ENCODE assay signal across 2 cellular contexts in the genomic region with DNA sequence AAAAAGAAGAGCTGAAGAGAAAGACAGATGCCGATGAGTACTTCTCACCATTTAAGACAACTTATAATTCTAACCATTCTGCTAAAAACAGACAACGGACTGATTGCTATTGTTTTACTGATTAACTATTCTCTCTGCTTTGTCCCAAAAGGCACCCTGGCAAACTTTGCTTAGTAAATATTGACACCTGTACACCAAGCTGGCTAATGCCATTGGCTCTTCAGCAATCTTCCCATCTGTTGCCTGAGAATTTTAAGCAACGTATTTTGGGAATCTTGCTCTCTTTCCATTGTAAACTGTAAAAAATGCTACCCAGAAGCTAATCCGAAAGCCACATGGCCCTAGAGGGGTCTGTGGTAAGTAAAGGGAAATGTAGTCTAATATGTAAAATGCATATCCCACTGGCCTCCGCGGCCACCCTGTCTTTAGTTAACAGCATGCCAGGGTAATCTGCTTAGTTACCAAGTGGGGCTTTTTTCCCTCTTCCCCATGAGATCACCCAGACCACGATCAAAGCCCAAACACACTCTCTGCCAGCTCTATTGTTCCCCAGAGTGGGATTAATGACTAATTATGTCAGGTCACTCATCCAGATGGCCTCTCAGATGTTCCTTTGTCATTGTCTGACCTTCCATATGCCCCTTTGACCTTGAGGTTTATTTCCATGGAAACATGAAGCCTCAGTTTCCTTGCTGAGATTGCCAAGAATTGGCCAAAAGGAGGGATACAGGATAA.
TF ChIP-seq lines count a peak whose summit lies in the region.

No MANE protein-coding gene starts in this region.

TF ChIP-seq in GM23338, 12 proteins besides CTCF, POLR2A, EP300 and RAD21 (continues in another document):
- TF ChIP-seq JUNB (IDR thresholded peaks at IDR 0.05; ENCODE audit: unreplicated experiment), result no peak
- TF ChIP-seq, protein P1, sequence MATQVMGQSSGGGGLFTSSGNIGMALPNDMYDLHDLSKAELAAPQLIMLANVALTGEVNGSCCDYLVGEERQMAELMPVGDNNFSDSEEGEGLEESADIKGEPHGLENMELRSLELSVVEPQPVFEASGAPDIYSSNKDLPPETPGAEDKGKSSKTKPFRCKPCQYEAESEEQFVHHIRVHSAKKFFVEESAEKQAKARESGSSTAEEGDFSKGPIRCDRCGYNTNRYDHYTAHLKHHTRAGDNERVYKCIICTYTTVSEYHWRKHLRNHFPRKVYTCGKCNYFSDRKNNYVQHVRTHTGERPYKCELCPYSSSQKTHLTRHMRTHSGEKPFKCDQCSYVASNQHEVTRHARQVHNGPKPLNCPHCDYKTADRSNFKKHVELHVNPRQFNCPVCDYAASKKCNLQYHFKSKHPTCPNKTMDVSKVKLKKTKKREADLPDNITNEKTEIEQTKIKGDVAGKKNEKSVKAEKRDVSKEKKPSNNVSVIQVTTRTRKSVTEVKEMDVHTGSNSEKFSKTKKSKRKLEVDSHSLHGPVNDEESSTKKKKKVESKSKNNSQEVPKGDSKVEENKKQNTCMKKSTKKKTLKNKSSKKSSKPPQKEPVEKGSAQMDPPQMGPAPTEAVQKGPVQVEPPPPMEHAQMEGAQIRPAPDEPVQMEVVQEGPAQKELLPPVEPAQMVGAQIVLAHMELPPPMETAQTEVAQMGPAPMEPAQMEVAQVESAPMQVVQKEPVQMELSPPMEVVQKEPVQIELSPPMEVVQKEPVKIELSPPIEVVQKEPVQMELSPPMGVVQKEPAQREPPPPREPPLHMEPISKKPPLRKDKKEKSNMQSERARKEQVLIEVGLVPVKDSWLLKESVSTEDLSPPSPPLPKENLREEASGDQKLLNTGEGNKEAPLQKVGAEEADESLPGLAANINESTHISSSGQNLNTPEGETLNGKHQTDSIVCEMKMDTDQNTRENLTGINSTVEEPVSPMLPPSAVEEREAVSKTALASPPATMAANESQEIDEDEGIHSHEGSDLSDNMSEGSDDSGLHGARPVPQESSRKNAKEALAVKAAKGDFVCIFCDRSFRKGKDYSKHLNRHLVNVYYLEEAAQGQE (IDR thresholded peaks at IDR 0.05; ENCODE audit: unreplicated experiment), result no peak
- no peak for TF ChIP-seq EZH2 (IDR thresholded peaks at IDR 0.05; ENCODE audit: low read depth, unreplicated experiment)
- TF ChIP-seq, protein P2, sequence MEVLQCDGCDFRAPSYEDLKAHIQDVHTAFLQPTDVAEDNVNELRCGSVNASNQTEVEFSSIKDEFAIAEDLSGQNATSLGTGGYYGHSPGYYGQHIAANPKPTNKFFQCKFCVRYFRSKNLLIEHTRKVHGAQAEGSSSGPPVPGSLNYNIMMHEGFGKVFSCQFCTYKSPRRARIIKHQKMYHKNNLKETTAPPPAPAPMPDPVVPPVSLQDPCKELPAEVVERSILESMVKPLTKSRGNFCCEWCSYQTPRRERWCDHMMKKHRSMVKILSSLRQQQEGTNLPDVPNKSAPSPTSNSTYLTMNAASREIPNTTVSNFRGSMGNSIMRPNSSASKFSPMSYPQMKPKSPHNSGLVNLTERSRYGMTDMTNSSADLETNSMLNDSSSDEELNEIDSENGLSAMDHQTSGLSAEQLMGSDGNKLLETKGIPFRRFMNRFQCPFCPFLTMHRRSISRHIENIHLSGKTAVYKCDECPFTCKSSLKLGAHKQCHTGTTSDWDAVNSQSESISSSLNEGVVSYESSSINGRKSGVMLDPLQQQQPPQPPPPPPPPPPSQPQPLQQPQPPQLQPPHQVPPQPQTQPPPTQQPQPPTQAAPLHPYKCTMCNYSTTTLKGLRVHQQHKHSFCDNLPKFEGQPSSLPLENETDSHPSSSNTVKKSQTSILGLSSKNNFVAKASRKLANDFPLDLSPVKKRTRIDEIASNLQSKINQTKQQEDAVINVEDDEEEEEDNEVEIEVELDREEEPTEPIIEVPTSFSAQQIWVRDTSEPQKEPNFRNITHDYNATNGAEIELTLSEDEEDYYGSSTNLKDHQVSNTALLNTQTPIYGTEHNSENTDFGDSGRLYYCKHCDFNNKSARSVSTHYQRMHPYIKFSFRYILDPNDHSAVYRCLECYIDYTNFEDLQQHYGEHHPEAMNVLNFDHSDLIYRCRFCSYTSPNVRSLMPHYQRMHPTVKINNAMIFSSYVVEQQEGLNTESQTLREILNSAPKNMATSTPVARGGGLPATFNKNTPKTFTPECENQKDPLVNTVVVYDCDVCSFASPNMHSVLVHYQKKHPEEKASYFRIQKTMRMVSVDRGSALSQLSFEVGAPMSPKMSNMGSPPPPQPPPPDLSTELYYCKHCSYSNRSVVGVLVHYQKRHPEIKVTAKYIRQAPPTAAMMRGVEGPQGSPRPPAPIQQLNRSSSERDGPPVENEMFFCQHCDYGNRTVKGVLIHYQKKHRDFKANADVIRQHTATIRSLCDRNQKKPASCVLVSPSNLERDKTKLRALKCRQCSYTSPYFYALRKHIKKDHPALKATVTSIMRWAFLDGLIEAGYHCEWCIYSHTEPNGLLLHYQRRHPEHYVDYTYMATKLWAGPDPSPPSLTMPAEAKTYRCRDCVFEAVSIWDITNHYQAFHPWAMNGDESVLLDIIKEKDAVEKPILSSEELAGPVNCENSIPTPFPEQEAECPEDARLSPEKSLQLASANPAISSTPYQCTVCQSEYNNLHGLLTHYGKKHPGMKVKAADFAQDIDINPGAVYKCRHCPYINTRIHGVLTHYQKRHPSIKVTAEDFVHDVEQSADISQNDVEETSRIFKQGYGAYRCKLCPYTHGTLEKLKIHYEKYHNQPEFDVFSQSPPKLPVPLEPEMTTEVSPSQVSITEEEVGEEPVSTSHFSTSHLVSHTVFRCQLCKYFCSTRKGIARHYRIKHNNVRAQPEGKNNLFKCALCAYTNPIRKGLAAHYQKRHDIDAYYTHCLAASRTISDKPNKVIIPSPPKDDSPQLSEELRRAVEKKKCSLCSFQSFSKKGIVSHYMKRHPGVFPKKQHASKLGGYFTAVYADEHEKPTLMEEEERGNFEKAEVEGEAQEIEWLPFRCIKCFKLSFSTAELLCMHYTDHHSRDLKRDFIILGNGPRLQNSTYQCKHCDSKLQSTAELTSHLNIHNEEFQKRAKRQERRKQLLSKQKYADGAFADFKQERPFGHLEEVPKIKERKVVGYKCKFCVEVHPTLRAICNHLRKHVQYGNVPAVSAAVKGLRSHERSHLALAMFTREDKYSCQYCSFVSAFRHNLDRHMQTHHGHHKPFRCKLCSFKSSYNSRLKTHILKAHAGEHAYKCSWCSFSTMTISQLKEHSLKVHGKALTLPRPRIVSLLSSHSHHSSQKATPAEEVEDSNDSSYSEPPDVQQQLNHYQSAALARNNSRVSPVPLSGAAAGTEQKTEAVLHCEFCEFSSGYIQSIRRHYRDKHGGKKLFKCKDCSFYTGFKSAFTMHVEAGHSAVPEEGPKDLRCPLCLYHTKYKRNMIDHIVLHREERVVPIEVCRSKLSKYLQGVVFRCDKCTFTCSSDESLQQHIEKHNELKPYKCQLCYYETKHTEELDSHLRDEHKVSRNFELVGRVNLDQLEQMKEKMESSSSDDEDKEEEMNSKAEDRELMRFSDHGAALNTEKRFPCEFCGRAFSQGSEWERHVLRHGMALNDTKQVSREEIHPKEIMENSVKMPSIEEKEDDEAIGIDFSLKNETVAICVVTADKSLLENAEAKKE (CRISPR knock-in tag; IDR thresholded peaks at IDR 0.05), result no peak
- TF ChIP-seq ZNF114 (CRISPR knock-in tag; IDR thresholded peaks at IDR 0.05), result no peak
- no peak for TF ChIP-seq STAT1 (IDR thresholded peaks at IDR 0.05; ENCODE audit: unreplicated experiment)
- TF ChIP-seq, protein P3, sequence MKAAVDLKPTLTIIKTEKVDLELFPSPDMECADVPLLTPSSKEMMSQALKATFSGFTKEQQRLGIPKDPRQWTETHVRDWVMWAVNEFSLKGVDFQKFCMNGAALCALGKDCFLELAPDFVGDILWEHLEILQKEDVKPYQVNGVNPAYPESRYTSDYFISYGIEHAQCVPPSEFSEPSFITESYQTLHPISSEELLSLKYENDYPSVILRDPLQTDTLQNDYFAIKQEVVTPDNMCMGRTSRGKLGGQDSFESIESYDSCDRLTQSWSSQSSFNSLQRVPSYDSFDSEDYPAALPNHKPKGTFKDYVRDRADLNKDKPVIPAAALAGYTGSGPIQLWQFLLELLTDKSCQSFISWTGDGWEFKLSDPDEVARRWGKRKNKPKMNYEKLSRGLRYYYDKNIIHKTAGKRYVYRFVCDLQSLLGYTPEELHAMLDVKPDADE (IDR thresholded peaks at IDR 0.05), result no peak
- TF ChIP-seq NANOG (IDR thresholded peaks at IDR 0.05; ENCODE audit: borderline replicate concordance), result no peak

TF ChIP-seq in K562, 482 proteins besides CTCF, POLR2A, EP300 and RAD21:
- no peak for TF ChIP-seq SAFB2 (IDR thresholded peaks at IDR 0.05; ENCODE audit: borderline replicate concordance, low read depth, low read length, severe bottlenecking)
- TF ChIP-seq, protein P4, sequence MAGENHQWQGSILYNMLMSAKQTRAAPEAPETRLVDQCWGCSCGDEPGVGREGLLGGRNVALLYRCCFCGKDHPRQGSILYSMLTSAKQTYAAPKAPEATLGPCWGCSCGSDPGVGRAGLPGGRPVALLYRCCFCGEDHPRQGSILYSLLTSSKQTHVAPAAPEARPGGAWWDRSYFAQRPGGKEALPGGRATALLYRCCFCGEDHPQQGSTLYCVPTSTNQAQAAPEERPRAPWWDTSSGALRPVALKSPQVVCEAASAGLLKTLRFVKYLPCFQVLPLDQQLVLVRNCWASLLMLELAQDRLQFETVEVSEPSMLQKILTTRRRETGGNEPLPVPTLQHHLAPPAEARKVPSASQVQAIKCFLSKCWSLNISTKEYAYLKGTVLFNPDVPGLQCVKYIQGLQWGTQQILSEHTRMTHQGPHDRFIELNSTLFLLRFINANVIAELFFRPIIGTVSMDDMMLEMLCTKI (IDR thresholded peaks at IDR 0.05; ENCODE audit: partially characterized antibody), result no peak
- TF ChIP-seq SMARCA5 (IDR thresholded peaks at IDR 0.05), result no peak
